ENCODE assay signal across 18 cellular contexts in the genomic region with DNA sequence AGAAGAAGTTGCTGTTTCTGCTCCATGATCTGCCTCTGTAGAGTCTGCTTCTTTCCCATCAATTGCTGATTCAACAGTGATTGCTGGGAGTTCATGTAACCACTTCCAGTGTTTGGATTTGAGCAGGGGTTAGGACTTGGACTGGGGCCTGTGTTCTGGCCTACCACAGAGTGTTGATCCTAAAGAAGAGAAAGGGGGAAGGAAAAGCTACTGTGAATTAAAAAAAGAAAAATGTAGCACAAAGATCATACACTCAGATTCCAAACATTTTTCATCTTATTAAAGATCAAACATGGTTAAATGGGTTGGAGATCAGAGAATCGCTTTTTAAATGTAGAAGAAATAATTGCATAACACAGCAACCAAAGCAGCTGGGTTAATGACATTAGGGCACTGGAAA.
DNase-seq lines count a peak whose midpoint lies in the region; ATAC-seq and TF ChIP-seq lines count a peak whose summit lies in the region.
"Had no signal": no experiment of that assay in that cellular context is flagged by ENCODE, and none has a peak within 500 bp of the region (broad histone marks: within the 10 kb centered on the region; RNA-seq: fewer than 3 reads in every experiment).

No MANE protein-coding gene starts in this region.

- no peak for TF ChIP-seq POLR2A in prostate gland (IDR thresholded peaks at IDR 0.05)

- DNase-seq in HS-27A (ENCODE audit: low read depth), result peak; percentile 26
- DNase-seq in chondrocyte (ENCODE audit: low spot score), result no peak
- no peak for DNase-seq in nephron progenitor cell
- DNase-seq in prostate gland (ENCODE audit: low spot score), result no peak
- DNase-seq in activated gamma-delta T cell treated with Interleukin-2 at 50 U/mL for 16 hours, result no peak
- DNase-seq in activated CD4-positive, CD25-positive, alpha-beta regulatory T cell (lab: John Stamatoyannopoulos, UW), result no peak
- DNase-seq: activated CD4-positive, alpha-beta T cell treated with anti-CD3 and anti-CD28 coated beads, Interleukin-2, amount 50 U/mL, for 4 hours; activated effector memory CD4-positive, alpha-beta T cell treated with Interleukin-2 at 50 U/mL for 16 hours; caudate nucleus; DMS53; hypothalamus; left ventricle myocardium inferior; NCI-H1694 treated with DMSO at 0.1 percent for 48 hours; NCI-H526 treated with DMSO at 0.1 percent for 48 hours; stimulated activated CD4-positive, alpha-beta T cell treated with anti-CD3 and anti-CD28 coated beads, Interleukin-12 subunit alpha, Interleukin-12 subunit beta, amount 100 ng/mL, for 4 hours had no signal

- peaks cover 3% of the 10 kb centered on the region for H3K79me2 ChIP-seq in ACC112 (ENCODE audit: control insufficient read depth, insufficient read depth, low read length, unreplicated experiment)

- no peak overlapping the region for H2AFZ ChIP-seq in ACC112 (ENCODE audit: low read length, unreplicated experiment)

- 58% methylated on average over 1 of the region's 1 CpG for WGBS in prostate gland

- H3K27me3 ChIP-seq in ACC112 (ENCODE audit: insufficient read depth, low read length) (no peaks in the 10 kb centered on the region), prostate gland (replicated peaks; ENCODE audit: insufficient read depth) (no peaks in the 10 kb centered on the region)

- H3K4me1 ChIP-seq in ACC112 (ENCODE audit: control insufficient read depth, insufficient read depth, low read length, unreplicated experiment) (peaks cover 15% of the 10 kb centered on the region), prostate gland (replicated peaks) (no peaks in the 10 kb centered on the region)

- H3K4me1 Mint-ChIP-seq in chondrocyte (ENCODE audit: low read depth) (peaks cover 76% of the 10 kb centered on the region), nephron progenitor cell (peaks cover 62% of the 10 kb centered on the region)

- H3K9me3 ChIP-seq in prostate gland, result no peaks in the 10 kb centered on the region
- H3K9me3 ChIP-seq: left ventricle myocardium inferior had no signal

- H3K36me3 Mint-ChIP-seq in chondrocyte (ENCODE audit: low read depth) (peaks cover 4% of the 10 kb centered on the region), nephron progenitor cell (ENCODE audit: low read depth) (peaks cover 30% of the 10 kb centered on the region)

- no peaks in the 10 kb centered on the region for H3K27me3 Mint-ChIP-seq in chondrocyte (ENCODE audit: low read depth)
- no peaks in the 10 kb centered on the region for H3K27me3 Mint-ChIP-seq in nephron progenitor cell (ENCODE audit: low read depth, poor library complexity)

- intact Hi-C loops in prostate gland (cut with DNase I), result no loop called here

- H3K4me3 ChIP-seq in ACC112 (ENCODE audit: low read depth, low read length) (no peak overlapping the region), prostate gland (no peak overlapping the region)
- H3K4me3 ChIP-seq: left ventricle myocardium inferior had no signal

- H3K4me3 Mint-ChIP-seq in chondrocyte (ENCODE audit: unreplicated experiment) (peak overlapping the region; percentile 28), nephron progenitor cell (peak overlapping the region; percentile 19)

- H3K9me3 Mint-ChIP-seq in chondrocyte (ENCODE audit: low read depth) (no peaks in the 10 kb centered on the region), nephron progenitor cell (no peaks in the 10 kb centered on the region)

- ATAC-seq in HG03571 (IDR thresholded peaks at IDR 0.05; ENCODE audit: unreplicated experiment), result no peak

- H3K27ac Mint-ChIP-seq in chondrocyte (ENCODE audit: unreplicated experiment), result peak overlapping the region; percentile 94
- H3K27ac Mint-ChIP-seq in nephron progenitor cell, result peak overlapping the region; percentile 98

- H3K27ac ChIP-seq in ACC112 (ENCODE audit: low read depth, low read length) (peak overlapping the region; percentile 45), prostate gland (no peak overlapping the region)
- H3K27ac ChIP-seq: KMS-11, left ventricle myocardium inferior had no signal

- H3K36me3 ChIP-seq in ACC112 (ENCODE audit: insufficient read depth, low read length) (peaks cover 24% of the 10 kb centered on the region), prostate gland (no peaks in the 10 kb centered on the region)

- TF ChIP-seq CTCF in chondrocyte (IDR thresholded peaks at IDR 0.05) (no peak), nephron progenitor cell (IDR thresholded peaks at IDR 0.05) (no peak), prostate gland (IDR thresholded peaks at IDR 0.05) (no peak)
